11 cellular contexts compared by ENCODE assay signal in genomic region chr6:151509048-151509447, GRCh38. TPM values are rescaled to one million over a fixed set of nuclear protein-coding genes. Genes with fewer than 3 reads are reported as not detected.
"Had no signal": no experiment of that assay in that cellular context is flagged by ENCODE, and none has a peak within 500 bp of the region (broad histone marks: within the 10 kb centered on the region; RNA-seq: fewer than 3 reads in every experiment).

No MANE protein-coding gene starts in this region.

- FAIRE-seq: H1, H54 had no signal

- H3K4me3 ChIP-seq: GM23248, GM23338 had no signal

- H3K27ac ChIP-seq: GM23248 had no signal

- H3K9ac ChIP-seq: GM23248 had no signal

- H2AFZ ChIP-seq: GM23248, GM23338 had no signal

- DNase-seq: GM23248, GOT3, H7, H9, HCEC 1CT, HFFc6 had no signal

- ATAC-seq: GM23338, HCT116 had no signal

- H3K4me2 ChIP-seq: GM23338 had no signal

RNA-seq across cellular contexts. Expression of gene CCDC170, which starts 15.2 kb away (rescaled TPM):
- total RNA-seq: GM23338, H4 had no signal
